ENCODE assay signal across 8 cellular contexts in the genomic region with DNA sequence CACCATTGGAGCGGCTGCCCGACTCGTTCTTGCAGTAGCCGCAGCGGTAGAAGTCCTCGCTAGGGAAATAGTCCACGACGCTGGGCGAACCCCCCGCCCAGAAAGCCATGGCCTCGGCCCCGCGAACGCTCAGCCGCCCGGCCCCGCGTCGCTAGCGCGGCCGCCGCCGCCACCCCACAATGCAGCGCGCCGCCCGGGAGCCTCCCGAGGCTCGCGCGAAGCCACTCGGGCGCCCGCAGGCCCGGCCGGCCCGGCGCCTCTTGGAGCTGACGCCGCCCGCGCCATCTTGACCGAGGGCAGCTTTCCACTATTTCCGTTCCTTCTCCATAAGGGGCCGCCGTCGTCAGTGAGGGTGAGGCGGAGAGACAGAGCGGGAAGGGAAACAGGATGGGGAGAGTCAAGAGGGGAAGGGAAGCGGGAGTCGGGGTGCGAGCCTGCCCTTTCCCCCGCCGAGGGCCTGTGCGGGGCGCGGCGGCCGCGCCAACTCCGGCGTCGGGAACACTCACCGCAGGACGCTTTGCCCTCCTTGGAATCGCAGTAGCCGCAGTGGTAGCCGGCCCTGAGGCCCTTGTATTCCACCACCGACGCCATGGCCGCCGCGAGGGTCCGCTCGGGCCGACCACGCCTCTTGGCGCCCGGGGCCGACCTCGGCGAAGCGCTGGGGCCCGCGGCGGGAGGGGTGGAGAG. TPM values are rescaled to one million over a fixed set of nuclear protein-coding genes. Genes with fewer than 3 reads are reported as not detected.
DNase-seq lines count a peak whose midpoint lies in the region; ATAC-seq and TF ChIP-seq lines count a peak whose summit lies in the region.

A gene (minus strand): TSS at position 191 of the 687 bp plus-strand sequence. CDS start 82 bp downstream, at position 109.

- H3K27ac Mint-ChIP-seq in T-helper 17 cell (peak within 1 kb of the TSS; percentile 91), progenitor cell of endocrine pancreas (peak within 1 kb of the TSS; percentile 98)

- H3K4me1 Mint-ChIP-seq in T-helper 17 cell (peaks cover 22% of the 10 kb centered on the region), progenitor cell of endocrine pancreas (ENCODE audit: low read depth) (peaks cover 33% of the 10 kb centered on the region)

- H3K4me3 Mint-ChIP-seq in T-helper 17 cell (peak within 1 kb of the TSS; percentile 89), progenitor cell of endocrine pancreas (ENCODE audit: low read depth) (peak within 1 kb of the TSS; percentile 82)

- intact Hi-C loops in left ventricle myocardium inferior (cut with micrococcal nuclease): no loop called here
- intact Hi-C loops in upper lobe of right lung (cut with DNase I): no loop called here

- peaks cover 7% of the 10 kb centered on the region for H3K36me3 ChIP-seq in left ventricle myocardium inferior
- peaks cover 7% of the 10 kb centered on the region for H3K36me3 ChIP-seq in upper lobe of right lung

- peak; percentile 94 for DNase-seq in GM13977 (ENCODE audit: low spot score)
- peak; percentile 32 for DNase-seq in NCI-H1436 treated with DMSO at 0.1 percent for 48 hours (lab: John Stamatoyannopoulos, UW)
- DNase-seq in T-helper 17 cell: peak; percentile 77 to 81 (median 77)
- DNase-seq in amygdala (lab: John Stamatoyannopoulos, UW): peak; percentile 34 to 93 (median 82)
- DNase-seq in left ventricle myocardium inferior: peak; percentile 92
- DNase-seq in progenitor cell of endocrine pancreas (ENCODE audit: low spot score, unreplicated experiment): peak; percentile 78
- DNase-seq in upper lobe of right lung: peak; percentile 95

- H3K27me3 Mint-ChIP-seq in T-helper 17 cell (no peaks in the 10 kb centered on the region), progenitor cell of endocrine pancreas (no peaks in the 10 kb centered on the region)

- H3K27ac ChIP-seq in left ventricle myocardium inferior (replicated peaks) (peak within 1 kb of the TSS; percentile 98), upper lobe of right lung (peak within 1 kb of the TSS; percentile 100)

- peak; percentile 77 for ATAC-seq in HG02840 (IDR thresholded peaks at IDR 0.05; ENCODE audit: low FRiP score, unreplicated experiment)
- peak; percentile 98 for ATAC-seq in T-helper 17 cell
- peak; percentile 98 for ATAC-seq in upper lobe of right lung

- H3K4me1 ChIP-seq in left ventricle myocardium inferior (peaks cover 51% of the 10 kb centered on the region), upper lobe of right lung (peaks cover 20% of the 10 kb centered on the region)

- H3K36me3 Mint-ChIP-seq in T-helper 17 cell (ENCODE audit: low read depth) (peaks cover under 1% of the 10 kb centered on the region), progenitor cell of endocrine pancreas (ENCODE audit: insufficient read depth) (peaks cover 7% of the 10 kb centered on the region)

- H3K4me3 ChIP-seq in left ventricle myocardium inferior: peak within 1 kb of the TSS; percentile 90
- peak within 1 kb of the TSS; percentile 91 for H3K4me3 ChIP-seq in upper lobe of right lung

- TF ChIP-seq CTCF in GM13977 (IDR thresholded peaks at IDR 0.05; ENCODE audit: extremely low read depth, insufficient read depth, missing control alignments): no peak
- peak; percentile 12 for TF ChIP-seq CTCF in left ventricle myocardium inferior (IDR thresholded peaks at IDR 0.05; ENCODE audit: borderline replicate concordance)
- TF ChIP-seq CTCF in progenitor cell of endocrine pancreas (IDR thresholded peaks at IDR 0.05; ENCODE audit: unreplicated experiment): no peak
- TF ChIP-seq CTCF in upper lobe of right lung (IDR thresholded peaks at IDR 0.05): no peak

- in situ Hi-C loops in GM13977 (cut with MboI; ENCODE audit: low pct_unique_long_range_greater_than_20kb, low sequenced_read_pairs, unreplicated experiment): no loop called here

- H3K27me3 ChIP-seq in left ventricle myocardium inferior (ENCODE audit: low read depth) (no peaks in the 10 kb centered on the region), upper lobe of right lung (no peaks in the 10 kb centered on the region)

- H3K9me3 Mint-ChIP-seq in progenitor cell of endocrine pancreas (ENCODE audit: low read depth): no peaks in the 10 kb centered on the region

- H3K9me3 ChIP-seq in T-helper 17 cell (ENCODE audit: control insufficient read depth, low read length, poor library complexity, severe bottlenecking) (no peaks in the 10 kb centered on the region), left ventricle myocardium inferior (replicated peaks) (no peaks in the 10 kb centered on the region), upper lobe of right lung (no peaks in the 10 kb centered on the region)

RNA-seq across cellular contexts. Expression of the gene that starts here (rescaled TPM):
- total RNA-seq in T-helper 17 cell (10 to 100 TPM; 23.2 to 23.4 TPM), left ventricle myocardium inferior (34.4 TPM), progenitor cell of endocrine pancreas (40.8 and 41.0 TPM in 2 replicates), upper lobe of right lung (26.6 TPM)

Comparison
In these comparisons a context has a peak if more than half of its experiments do, and no peak if none do; other contexts are left out.
1. Peak in every context shown above with its lines: DNase-seq, ATAC-seq, H3K4me3 ChIP-seq and H3K27ac ChIP-seq.
2. DNase-seq: peak in every context shown above with its lines; median percentile 95 in upper lobe of right lung; 94 in GM13977; 92 in left ventricle myocardium inferior; 82 in amygdala; 78 in progenitor cell of endocrine pancreas; 77 in T-helper 17 cell; 32 in NCI-H1436 treated with DMSO at 0.1 percent for 48 hours.